ENCODE assay signal across 10 cellular contexts in the genomic region with DNA sequence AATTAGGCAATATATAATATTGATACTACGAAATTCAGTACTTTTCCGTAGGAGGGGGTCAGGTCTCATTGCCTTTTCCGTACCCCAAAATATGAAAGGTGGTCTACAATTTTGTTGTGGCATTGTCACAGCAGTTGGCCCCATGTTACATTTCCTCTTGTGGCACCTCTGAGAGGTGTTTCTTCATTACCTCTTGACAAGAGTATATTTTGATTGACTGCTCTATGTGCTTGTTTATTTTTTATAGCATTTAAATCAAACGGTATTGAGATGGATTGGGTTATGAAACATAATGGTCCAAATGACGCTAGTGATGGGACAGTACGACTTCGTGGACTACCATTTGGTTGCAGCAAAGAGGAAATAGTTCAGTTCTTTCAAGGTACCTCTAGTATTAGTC. TPM values are rescaled to one million over a fixed set of nuclear protein-coding genes. Genes with fewer than 3 reads are reported as not detected.
DNase-seq lines count a peak whose midpoint lies in the region; ATAC-seq, FAIRE-seq and TF ChIP-seq lines count a peak whose summit lies in the region.
"Had no signal": no experiment of that assay in that cellular context is flagged by ENCODE, and none has a peak within 500 bp of the region (broad histone marks: within the 10 kb centered on the region; RNA-seq: fewer than 3 reads in every experiment).

No MANE protein-coding gene starts in this region.

- peaks cover 19 to 40% (median 27%) of the 10 kb centered on the region in 10 experiments for H3K4me1 ChIP-seq in BLaER1 treated with 17β-estradiol and CSF1 and Interleukin-3, amounts not matched to agents 10 nM and 100 nM
- H3K4me1 ChIP-seq in astrocyte (ENCODE audit: insufficient read depth, low read length) (peaks cover 18% of the 10 kb centered on the region), colonic mucosa (peaks cover 16% of the 10 kb centered on the region)
- H3K4me1 ChIP-seq in naive thymus-derived CD4-positive, alpha-beta T cell (ENCODE audit: control insufficient read depth in 2 of 2, insufficient read depth in 2 of 2, low read length in 2 of 2): peaks cover 17 to 24% of the 10 kb centered on the region in 2 donors

- no peak for ATAC-seq in naive thymus-derived CD4-positive, alpha-beta T cell
- no peak for ATAC-seq in GM19463 (IDR thresholded peaks at IDR 0.05; ENCODE audit: unreplicated experiment)

- FAIRE-seq in astrocyte (lab: Jason Lieb, UNC): no peak

- H3K27ac Mint-ChIP-seq in astrocyte (ENCODE audit: unreplicated experiment): no peak overlapping the region
- H3K27ac Mint-ChIP-seq in naive thymus-derived CD4-positive, alpha-beta T cell: peak overlapping the region in 8 of 9 donors; percentile 35 to 98 (median 88)

- peaks cover 61 to 84% (median 69%) of the 10 kb centered on the region in 11 experiments for H3K36me3 ChIP-seq in BLaER1 treated with 17β-estradiol and CSF1 and Interleukin-3, amounts not matched to agents 10 nM and 100 nM
- H3K36me3 ChIP-seq in astrocyte (ENCODE audit: insufficient read depth, low read length): peaks cover 51% of the 10 kb centered on the region
- H3K36me3 ChIP-seq in naive thymus-derived CD4-positive, alpha-beta T cell (ENCODE audit: control insufficient read depth in 2 of 3, insufficient read depth in 3 of 3, low read length in 3 of 3): peaks cover 27 to 47% (median 31%) of the 10 kb centered on the region in 3 experiments
- peaks cover 16% of the 10 kb centered on the region for H3K36me3 ChIP-seq in colonic mucosa

- no peaks in the 10 kb centered on the region for H3K27me3 Mint-ChIP-seq in astrocyte (ENCODE audit: low read depth, unreplicated experiment)
- peaks cover 0 to 1% (median 0%) of the 10 kb centered on the region in 5 donors for H3K27me3 Mint-ChIP-seq in naive thymus-derived CD4-positive, alpha-beta T cell

- no peaks in the 10 kb centered on the region for H3K9me3 ChIP-seq in BLaER1 treated with 17β-estradiol and CSF1 and Interleukin-3, amounts not matched to agents 10 nM and 100 nM (replicated peaks in 1 of 11)
- H3K9me3 ChIP-seq in astrocyte (ENCODE audit: insufficient read depth, low read depth, low read length) (no peaks in the 10 kb centered on the region), colonic mucosa (no peaks in the 10 kb centered on the region)
- no peaks in the 10 kb centered on the region for H3K9me3 ChIP-seq in naive thymus-derived CD4-positive, alpha-beta T cell (ENCODE audit: control insufficient read depth in 2 of 3, low read length in 3 of 3)
- H3K9me3 ChIP-seq: tibial nerve had no signal

- no peaks in the 10 kb centered on the region for H3K27me3 ChIP-seq in BLaER1 treated with 17β-estradiol and CSF1 and Interleukin-3, amounts not matched to agents 10 nM and 100 nM
- H3K27me3 ChIP-seq in astrocyte (ENCODE audit: insufficient read depth, low read length) (no peaks in the 10 kb centered on the region), colonic mucosa (no peaks in the 10 kb centered on the region)
- H3K27me3 ChIP-seq in naive thymus-derived CD4-positive, alpha-beta T cell (ENCODE audit: control insufficient read depth in 2 of 2, insufficient read depth in 2 of 2, low read length in 2 of 2): no peaks in the 10 kb centered on the region
- H3K27me3 ChIP-seq: tibial nerve had no signal

- POLR2A ChIA-PET in naive thymus-derived CD4-positive, alpha-beta T cell (lab: Charles Lee): no interaction called here

- no peaks in the 10 kb centered on the region for H3K9me3 Mint-ChIP-seq in astrocyte (ENCODE audit: unreplicated experiment)
- H3K9me3 Mint-ChIP-seq in naive thymus-derived CD4-positive, alpha-beta T cell: peaks cover 0 to 5% (median 0%) of the 10 kb centered on the region in 11 donors

- H2AFZ ChIP-seq in astrocyte (ENCODE audit: low read depth, low read length): no peak overlapping the region

- DNase-seq in HFF-Myc (ENCODE audit: extremely low read depth, low read depth) (no peak), astrocyte (ENCODE audit: low read depth) (no peak), colonic mucosa (no peak), NCI-H2227 treated with DMSO at 0.1 percent for 48 hours (lab: John Stamatoyannopoulos, UW) (no peak), NCI-H226 (no peak)
- DNase-seq in naive thymus-derived CD4-positive, alpha-beta T cell: no peak
- DNase-seq: NCI-H510A had no signal

- H3K36me3 Mint-ChIP-seq in astrocyte (ENCODE audit: low read depth, unreplicated experiment): peaks cover 17% of the 10 kb centered on the region
- H3K36me3 Mint-ChIP-seq in naive thymus-derived CD4-positive, alpha-beta T cell: peaks cover 4 to 53% (median 36%) of the 10 kb centered on the region in 5 donors

- intact Hi-C loops in naive thymus-derived CD4-positive, alpha-beta T cell (cut with micrococcal nuclease): loop anchor here (10.0 kb wide), 2 partner anchors 722 to 788 kb away; a partner anchor contains a TSS
- intact Hi-C loops in colonic mucosa (cut with DNase I): no loop called here

- TF ChIP-seq CTCF in HFF-Myc (IDR thresholded peaks at IDR 0.05; ENCODE audit: low read depth, low read length, missing control alignments) (no peak), astrocyte (IDR thresholded peaks at IDR 0.05; ENCODE audit: insufficient read depth, low read depth, low read length) (no peak), colonic mucosa (IDR thresholded peaks at IDR 0.05) (no peak)

- peaks cover 91 to 95% (median 94%) of the 10 kb centered on the region in 11 experiments for H4K20me1 ChIP-seq in BLaER1 treated with 17β-estradiol and CSF1 and Interleukin-3, amounts not matched to agents 10 nM and 100 nM
- H4K20me1 ChIP-seq in astrocyte (ENCODE audit: insufficient read depth, low read length): peaks cover 90% of the 10 kb centered on the region

- H3K27ac ChIP-seq in BLaER1 treated with 17β-estradiol and CSF1 and Interleukin-3, amounts not matched to agents 10 nM and 100 nM: no peak overlapping the region; a peak in 1 of 22 replicates
- H3K27ac ChIP-seq in astrocyte (ENCODE audit: low read depth, low read length) (no peak overlapping the region), colonic mucosa (no peak overlapping the region)
- H3K27ac ChIP-seq in naive thymus-derived CD4-positive, alpha-beta T cell (ENCODE audit: low read depth, low read length): peak overlapping the region; percentile 99
- H3K27ac ChIP-seq: tibial nerve had no signal

- no peak overlapping the region for H3K9ac ChIP-seq in BLaER1 treated with 17β-estradiol and CSF1 and Interleukin-3, amounts not matched to agents 10 nM and 100 nM
- no peak overlapping the region for H3K9ac ChIP-seq in astrocyte (ENCODE audit: low read length)
- no peak overlapping the region for H3K9ac ChIP-seq in colonic mucosa (ENCODE audit: low read depth in 2 of 2, low read length in 2 of 2)

- H3K4me1 Mint-ChIP-seq in astrocyte (ENCODE audit: low read depth, unreplicated experiment): peaks cover 25% of the 10 kb centered on the region
- peaks cover 48 to 71% (median 66%) of the 10 kb centered on the region in 7 donors for H3K4me1 Mint-ChIP-seq in naive thymus-derived CD4-positive, alpha-beta T cell

- H3K4me3 Mint-ChIP-seq in astrocyte (ENCODE audit: unreplicated experiment): peak overlapping the region; percentile 43
- H3K4me3 Mint-ChIP-seq in naive thymus-derived CD4-positive, alpha-beta T cell: peak overlapping the region; percentile 58 to 100 (median 95)

- peaks cover 100% of the 10 kb centered on the region for H3K79me2 ChIP-seq in astrocyte (ENCODE audit: insufficient read depth, low read length)

- H3K4me2 ChIP-seq in BLaER1 treated with 17β-estradiol and CSF1 and Interleukin-3, amounts not matched to agents 10 nM and 100 nM: peak overlapping the region; percentile 83 to 99 (median 92)
- peak overlapping the region; percentile 89 for H3K4me2 ChIP-seq in astrocyte (ENCODE audit: low read length)

- CTCF ChIA-PET in naive thymus-derived CD4-positive, alpha-beta T cell (lab: Charles Lee): no interaction called here

- peak overlapping the region in 4 of 10 experiments; percentile 6 to 95 (median 78); a peak in 6 of 20 replicates for H3K4me3 ChIP-seq in BLaER1 treated with 17β-estradiol and CSF1 and Interleukin-3, amounts not matched to agents 10 nM and 100 nM
- H3K4me3 ChIP-seq in HFF-Myc (replicated peaks; ENCODE audit: low read depth, low read length): peak overlapping the region; percentile 4; the same call in 1 of the 2 replicates
- peak overlapping the region; percentile 6 for H3K4me3 ChIP-seq in astrocyte (ENCODE audit: insufficient read depth, low read depth, low read length)
- peak overlapping the region; percentile 25 for H3K4me3 ChIP-seq in naive thymus-derived CD4-positive, alpha-beta T cell (ENCODE audit: low read length)
- H3K4me3 ChIP-seq in colonic mucosa: no peak overlapping the region
- H3K4me3 ChIP-seq: tibial nerve had no signal

RNA-seq across cellular contexts. Expression of a gene that starts 4.2 kb away (rescaled TPM):
- total RNA-seq in astrocyte (5.7 and 6.1 TPM in 2 replicates), colonic mucosa (10 to 100 TPM; 20.9 to 78.2 TPM)
- 1 to 10 TPM; 1.3 to 3.5 (median 1.9) TPM for total RNA-seq in naive thymus-derived CD4-positive, alpha-beta T cell
- polyA plus RNA-seq in naive thymus-derived CD4-positive, alpha-beta T cell: 1 to 10 TPM in 1 of 2 donors, under 1 TPM in 1; 0.72 to 1.3 TPM

RNA-seq across cellular contexts. Expression of a gene that starts 5.1 kb away (rescaled TPM):
- total RNA-seq in astrocyte: 75.6 and 90.1 TPM in 2 replicates
- 100 to 1,000 TPM; 125 to 190 (median 156) TPM for total RNA-seq in naive thymus-derived CD4-positive, alpha-beta T cell
- polyA plus RNA-seq in naive thymus-derived CD4-positive, alpha-beta T cell: 100 to 1,000 TPM; 148 to 182 TPM
- total RNA-seq in colonic mucosa: 100 to 1,000 TPM in 1 of 2 donors, 10 to 100 TPM in 1; 74.4 to 130 TPM
